15 cellular contexts compared by ENCODE assay signal in genomic region chr13:33259296-33259695, GRCh38. TPM values are rescaled to one million over a fixed set of nuclear protein-coding genes. Genes with fewer than 3 reads are reported as not detected.
A peak's percentile ranks its signal among the peaks of the same experiment; 100 is the strongest.
DNase-seq lines count a peak whose midpoint lies in the region; ATAC-seq, FAIRE-seq and TF ChIP-seq lines count a peak whose summit lies in the region.
"Had no signal": no experiment of that assay in that cellular context is flagged by ENCODE, and none has a peak within 500 bp of the region (broad histone marks: within the 10 kb centered on the region; RNA-seq: fewer than 3 reads in every experiment).

No MANE protein-coding gene starts in this region.

- H3K23ac ChIP-seq in H1 (ENCODE audit: insufficient read length): no peak overlapping the region

- H3K18ac ChIP-seq in H1 (ENCODE audit: extremely low read depth, low read length): no peak overlapping the region

- 66% methylated on average over 2 of the region's 2 CpGs for WGBS in HUES64
- 66% methylated on average over 2 of the region's 2 CpGs; no CpG with 5 or more reads in 1 of the 2 experiments for WGBS in H1 (ENCODE audit: extremely low coverage in 1 of 2, insufficient coverage in 1 of 2, insufficient read length in 1 of 2, insufficient replicate concordance in 2 of 2, low coverage in 1 of 2, low lambda C conversion rate in 2 of 2, missing lambda C conversion rate in 1 of 2), 2 experiments
- WGBS in right lobe of liver (ENCODE audit: insufficient coverage, low coverage, low lambda C conversion rate, missing lambda C conversion rate): 78% methylated on average over 2 of the region's 2 CpGs
- 67 to 86% methylated on average over 2 of the region's 2 CpGs for WGBS in transverse colon (ENCODE audit: low coverage in 1 of 2), 2 donors
- WGBS in psoas muscle, 3 donors: 92 to 97% (median 94%) methylated on average over 2 of the region's 2 CpGs
- WGBS in right cardiac atrium: 88% methylated on average over 2 of the region's 2 CpGs

- peak overlapping the region; percentile 14 to 24; a peak in 2 of 4 replicates for H3K4me2 ChIP-seq in H1 (ENCODE audit: insufficient read depth in 1 of 2, low read depth in 2 of 2, low read length in 2 of 2)

- TF ChIP-seq POLR2A in H1 (IDR thresholded peaks at IDR 0.05; ENCODE audit: control extremely low read depth in 1 of 2, low read depth in 2 of 2, low read length in 2 of 2): no peak
- no peak for TF ChIP-seq POLR2A in right lobe of liver (IDR thresholded peaks at IDR 0.05)
- no peak for TF ChIP-seq POLR2A in transverse colon (IDR thresholded peaks at IDR 0.05)

- TF ChIP-seq RAD21 in H1 (IDR thresholded peaks at IDR 0.05 in 1 of 2, conservative IDR thresholded peaks at IDR 0.05 in 1 of 2; ENCODE audit: low read depth in 2 of 2, low read length in 2 of 2): no peak

- H3K36me3 ChIP-seq in HUES64 (ENCODE audit: insufficient read depth, low read length) (no peaks in the 10 kb centered on the region), H1 (ENCODE audit: control insufficient read depth in 2 of 4, insufficient read depth in 4 of 4, low read length in 3 of 4) (no peaks in the 10 kb centered on the region), right lobe of liver (no peaks in the 10 kb centered on the region), transverse colon (no peaks in the 10 kb centered on the region), psoas muscle (ENCODE audit: insufficient read depth in 1 of 2, low read depth in 1 of 2) (no peaks in the 10 kb centered on the region)

- peak overlapping the region; percentile 7; the same call in 1 of the 2 replicates for H3K9ac ChIP-seq in HUES64 (ENCODE audit: low read depth, low read length)
- H3K9ac ChIP-seq in H1 (replicated peaks in 1 of 4; ENCODE audit: extremely low read depth in 1 of 4, low read depth in 3 of 4, low read length in 3 of 4): no peak overlapping the region

- no peak overlapping the region for H3K4ac ChIP-seq in H1 (replicated peaks; ENCODE audit: insufficient read length, low read depth, low read length)

- H3K27ac ChIP-seq in HUES64 (ENCODE audit: low read depth, low read length) (peak overlapping the region; percentile 82), H1 (ENCODE audit: low read depth, low read length) (no peak overlapping the region), right lobe of liver (peak overlapping the region in 2 of 3 donors; percentile 69 to 84), transverse colon (peak overlapping the region; percentile 57 to 69 (median 59)), psoas muscle (no peak overlapping the region), right cardiac atrium (ENCODE audit: low read length) (no peak overlapping the region)
- H3K27ac ChIP-seq: C4-2B had no signal

- H2AFZ ChIP-seq in H1 (ENCODE audit: low read length): no peak overlapping the region

- POLR2A ChIA-PET in H1 (lab: Charles Lee; ENCODE audit: partially characterized antibody): no interaction called here

- H4K20me1 ChIP-seq in H1 (replicated peaks in 1 of 2; ENCODE audit: control insufficient read depth in 1 of 2, insufficient read depth in 2 of 2, low read length in 2 of 2): no peaks in the 10 kb centered on the region

- H3K79me1 ChIP-seq in H1 (ENCODE audit: low read depth, low read length): no peaks in the 10 kb centered on the region; the same call in 1 of the 2 replicates

- no peak overlapping the region for H2BK120ac ChIP-seq in H1 (replicated peaks; ENCODE audit: low read depth, low read length)

- H3K9me3 ChIP-seq in HUES64 (ENCODE audit: insufficient read depth, low read depth, low read length): no peaks in the 10 kb centered on the region
- no peaks in the 10 kb centered on the region for H3K9me3 ChIP-seq in H1 (ENCODE audit: insufficient read depth in 2 of 2, low read depth in 1 of 2, low read length in 1 of 2)
- H3K9me3 ChIP-seq in right lobe of liver: no peaks in the 10 kb centered on the region
- no peaks in the 10 kb centered on the region for H3K9me3 ChIP-seq in transverse colon
- H3K9me3 ChIP-seq in psoas muscle: no peaks in the 10 kb centered on the region
- no peaks in the 10 kb centered on the region for H3K9me3 ChIP-seq in right cardiac atrium (ENCODE audit: control insufficient read depth, low read length)

- no peaks in the 10 kb centered on the region for H3K27me3 ChIP-seq in HUES64 (ENCODE audit: insufficient read depth, low read length)
- no peaks in the 10 kb centered on the region for H3K27me3 ChIP-seq in H1 (replicated peaks in 1 of 4; ENCODE audit: control insufficient read depth in 3 of 4, extremely low read depth in 1 of 4, insufficient read depth in 3 of 4, low read length in 3 of 4)
- no peaks in the 10 kb centered on the region for H3K27me3 ChIP-seq in right lobe of liver
- no peaks in the 10 kb centered on the region for H3K27me3 ChIP-seq in transverse colon
- no peaks in the 10 kb centered on the region for H3K27me3 ChIP-seq in psoas muscle (ENCODE audit: insufficient read depth in 3 of 3, low read length in 2 of 3)
- no peaks in the 10 kb centered on the region for H3K27me3 ChIP-seq in right cardiac atrium (ENCODE audit: control insufficient read depth, insufficient read depth)

- intact Hi-C loops in right lobe of liver (cut with DNase I) (no loop called here), transverse colon (cut with DNase I; ENCODE audit: low total_unique reads) (no loop called here), psoas muscle (cut with DNase I) (no loop called here), right cardiac atrium (cut with DNase I) (no loop called here)

- no peak overlapping the region for H3K4me3 ChIP-seq in HUES64 (ENCODE audit: low read length)
- H3K4me3 ChIP-seq in H1 (ENCODE audit: extremely low read depth in 1 of 4, insufficient read depth in 2 of 4, low read depth in 3 of 4, low read length in 4 of 4): no peak overlapping the region; a peak in 1 of 8 replicates
- H3K4me3 ChIP-seq in right lobe of liver: no peak overlapping the region
- H3K4me3 ChIP-seq in transverse colon: no peak overlapping the region
- H3K4me3 ChIP-seq in psoas muscle: no peak overlapping the region
- H3K4me3 ChIP-seq in right cardiac atrium (ENCODE audit: low read length): no peak overlapping the region

- FAIRE-seq in H1 (lab: Jason Lieb, UNC): no peak
- FAIRE-seq: endometrium had no signal

- H4K8ac ChIP-seq in H1 (ENCODE audit: extremely low read depth, insufficient read depth, low read length): no peak overlapping the region

- H2BK12ac ChIP-seq in H1 (ENCODE audit: low read depth, low read length): no peak overlapping the region; the same call in 1 of the 2 replicates

- TF ChIP-seq CTCF in H1 (IDR thresholded peaks at IDR 0.05; ENCODE audit: control extremely low read depth in 1 of 3, insufficient read depth in 1 of 3, low read depth in 1 of 3, low read length in 3 of 3) (no peak), right lobe of liver (IDR thresholded peaks at IDR 0.05) (no peak), transverse colon (IDR thresholded peaks at IDR 0.05) (no peak), psoas muscle (IDR thresholded peaks at IDR 0.05) (no peak)

- no peak overlapping the region for H4K5ac ChIP-seq in H1 (ENCODE audit: insufficient read length, low read depth, low read length)

- ATAC-seq in right lobe of liver (peak in 1 of 4 donors; percentile 2), HG02588 (IDR thresholded peaks at IDR 0.05; ENCODE audit: unreplicated experiment) (no peak), psoas muscle (no peak), right cardiac atrium (no peak)
- ATAC-seq: activated CD8-positive, alpha-beta T cell treated with anti-CD3 and anti-CD28 coated beads for 36 hours had no signal

- H2AK5ac ChIP-seq in H1 (ENCODE audit: low read depth, low read length): no peak overlapping the region; the same call in 1 of the 2 replicates

- H3K23me2 ChIP-seq in H1 (ENCODE audit: low read depth, low read length): no peaks in the 10 kb centered on the region; the same call in 1 of the 2 replicates

- CTCF ChIA-PET in H1 (lab: Charles Lee; ENCODE audit: partially characterized antibody): interaction anchor here (2.4 kb wide), 1 partner anchor 32 kb away, joined by 6 read pairs; no protein-coding TSS in a partner anchor

- H2BK20ac ChIP-seq in H1 (ENCODE audit: low read length): no peak overlapping the region

- no peak overlapping the region for H3K56ac ChIP-seq in H1 (replicated peaks; ENCODE audit: insufficient read length, low read depth, low read length)

- in situ Hi-C loops in transverse colon (cut with MboI; ENCODE audit: low pct_ligation_motif_present in 1 of 4, low pct_unique_long_range_greater_than_20kb in 1 of 4, low sequenced_read_pairs in 3 of 4): no loop called here

- H2BK15ac ChIP-seq in H1 (ENCODE audit: low read length): no peak overlapping the region

- no peak for DNase-seq in H1 (ENCODE audit: low read depth in 1 of 2, low spot score in 2 of 2)
- no peak for DNase-seq in right lobe of liver
- DNase-seq in transverse colon: no peak
- DNase-seq in psoas muscle: no peak
- DNase-seq in right cardiac atrium: no peak
- DNase-seq: activated CD8-positive, alpha-beta T cell treated with anti-CD3 and anti-CD28 coated beads for 36 hours; cerebellar nuclear complex; DMS79; NCI-H1930; NCI-H526 treated with DMSO at 0.1 percent for 48 hours; stimulated activated CD4-positive, alpha-beta T cell treated with anti-CD3 and anti-CD28 coated beads, Interleukin-15, amount 100 ng/mL, for 24 hours had no signal

- H3K14ac ChIP-seq in H1 (ENCODE audit: insufficient read length): no peak overlapping the region

- no peak overlapping the region for H4K91ac ChIP-seq in H1 (replicated peaks; ENCODE audit: insufficient read length, low read length)

- TF ChIP-seq EP300 in H1 (IDR thresholded peaks at IDR 0.05; ENCODE audit: borderline replicate concordance in 1 of 2, low read depth in 2 of 2, low read length in 2 of 2) (no peak), transverse colon (IDR thresholded peaks at IDR 0.05; ENCODE audit: low read depth) (no peak)

- peaks cover 30% of the 10 kb centered on the region for H3K4me1 ChIP-seq in HUES64 (ENCODE audit: insufficient read depth, low read length)
- H3K4me1 ChIP-seq in H1 (replicated peaks in 1 of 4; ENCODE audit: control insufficient read depth in 3 of 4, insufficient read depth in 4 of 4, low read length in 3 of 4): peaks cover 2 to 17% (median 11%) of the 10 kb centered on the region in 4 experiments; a peak in 6 of 7 replicates
- H3K4me1 ChIP-seq in right lobe of liver: peaks cover 0 to 55% (median 20%) of the 10 kb centered on the region in 4 donors
- H3K4me1 ChIP-seq in transverse colon: peaks cover 27 to 58% (median 29%) of the 10 kb centered on the region in 4 donors
- H3K4me1 ChIP-seq in psoas muscle: peaks cover 44% of the 10 kb centered on the region
- H3K4me1 ChIP-seq in right cardiac atrium (ENCODE audit: control insufficient read depth, insufficient read depth, low read length): peaks cover 31% of the 10 kb centered on the region

- H2BK5ac ChIP-seq in H1 (ENCODE audit: low read depth, low read length): peak overlapping the region; percentile 74; the same call in 1 of the 2 replicates

- no peaks in the 10 kb centered on the region for H3K79me2 ChIP-seq in H1 (ENCODE audit: control insufficient read depth in 1 of 2, insufficient read depth in 2 of 2, low read length in 2 of 2)

RNA-seq across cellular contexts. Expression of gene STARD13, which starts 26.3 kb away (rescaled TPM):
- polyA plus RNA-seq in HUES64 (2013, experiment 1 of 2): 0.95 TPM
- 1.5 TPM for polyA plus RNA-seq in HUES64 (2013, experiment 2 of 2)
- total RNA-seq in H1 (2021; fragmentation: NEBNext Ultra II Directional; extraction: Animal tissue kit (Norgen Biotek cat#: 25700)): 2.8 and 2.9 TPM in 2 replicates
- 0.80 and 0.82 TPM in 2 replicates for polyA plus RNA-seq in H1 (2011; rRNA removed)
- 0.94 TPM for polyA plus RNA-seq in H1 (2011; cell fraction: cytosol; rRNA removed)
- 3.3 TPM for polyA plus RNA-seq in H1 (2011; cell fraction: nucleus; rRNA removed)
- polyA plus RNA-seq in H1 (2012, experiment 1 of 2): 1.3 to 2.1 TPM (median 1.7 TPM) in 4 replicates
- polyA plus RNA-seq in H1 (2012, experiment 2 of 2): 0.34 TPM
- polyA plus RNA-seq in H1 (2013, experiment 1 of 2): 1.2 TPM
- 1.2 TPM for polyA plus RNA-seq in H1 (2013, experiment 2 of 2)
- polyA minus RNA-seq in H1 (2011; rRNA and poly(A)+ RNA removed): 4.6 and 5.3 TPM in 2 replicates
- 3.5 TPM for polyA minus RNA-seq in H1 (2011; cell fraction: cytosol; rRNA and poly(A)+ RNA removed)
- polyA minus RNA-seq in H1 (2011; cell fraction: nucleus; rRNA and poly(A)+ RNA removed): 21.6 TPM
- 10 to 100 TPM in 3 of 6 experiments, 1 to 10 TPM in 3; 7.0 to 16.1 (median 9.8) TPM for total RNA-seq in right lobe of liver
- 100 to 1,000 TPM in 1 of 4 donors, 10 to 100 TPM in 3; 18.1 to 107 (median 41.5) TPM for total RNA-seq in transverse colon
- 1 to 10 TPM; 5.2 to 9.2 (median 7.1) TPM for total RNA-seq in psoas muscle
- polyA plus RNA-seq in psoas muscle: 1 to 10 TPM; 2.3 to 6.3 (median 2.6) TPM
- total RNA-seq in right cardiac atrium: 10 to 100 TPM; 26.1 to 35.7 (median 30.7) TPM
- polyA plus RNA-seq in right cardiac atrium: 9.6 TPM
- total RNA-seq: activated CD8-positive, alpha-beta T cell treated with anti-CD3 and anti-CD28 coated beads for 36 hours had no signal

Comparison
In these comparisons a context has a peak if more than half of its experiments do, and no peak if none do; other contexts are left out.
1. H3K27ac ChIP-seq: peak in HUES64 (single experiment), right lobe of liver (2 of 3) and transverse colon (4 of 4); none in H1 (single experiment), psoas muscle (single experiment) and right cardiac atrium (single experiment).